24 cellular contexts compared by ENCODE assay signal in the genomic region with DNA sequence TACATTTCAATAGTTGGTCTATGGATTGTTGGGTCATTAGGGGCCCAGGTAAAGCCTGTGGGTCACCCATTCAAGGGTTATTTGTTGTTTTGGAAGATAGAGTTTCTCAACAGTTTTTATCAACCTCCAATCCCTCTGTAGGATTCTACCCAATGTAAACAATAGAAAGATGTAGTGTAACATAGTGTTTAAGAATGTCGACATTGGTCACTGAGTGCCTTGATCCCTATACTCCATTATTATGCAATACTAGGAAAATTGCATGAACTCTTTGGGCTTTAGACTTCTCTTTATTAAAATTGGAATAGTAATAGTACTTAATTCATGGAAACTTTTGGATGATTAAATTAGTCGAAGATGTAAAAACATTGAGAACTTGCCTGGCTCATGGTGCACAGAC.
DNase-seq lines count a peak whose midpoint lies in the region; ATAC-seq, FAIRE-seq and TF ChIP-seq lines count a peak whose summit lies in the region.
"Had no signal": no experiment of that assay in that cellular context is flagged by ENCODE, and none has a peak within 500 bp of the region (broad histone marks: within the 10 kb centered on the region; RNA-seq: fewer than 3 reads in every experiment).

No MANE protein-coding gene starts in this region.

- no peak overlapping the region for H2AFZ ChIP-seq in K562 (ENCODE audit: low read depth, low read length)
- H2AFZ ChIP-seq in HepG2 (ENCODE audit: low read length), result no peak overlapping the region
- H2AFZ ChIP-seq: GM23248 had no signal

- no peak overlapping the region for H3K9ac ChIP-seq in K562 (ENCODE audit: insufficient read depth in 1 of 2, low read depth in 2 of 2, low read length in 2 of 2)
- H3K9ac ChIP-seq in HepG2 (ENCODE audit: insufficient read depth, low read depth, low read length), result no peak overlapping the region
- no peak overlapping the region for H3K9ac ChIP-seq in mesendoderm (ENCODE audit: low read length)
- H3K9ac ChIP-seq: BLaER1, GM23248 had no signal

- H3K4me2 ChIP-seq in K562 (ENCODE audit: insufficient read depth, low read length), result no peak overlapping the region
- no peak overlapping the region for H3K4me2 ChIP-seq in HepG2 (ENCODE audit: low read depth, low read length)
- no peak overlapping the region for H3K4me2 ChIP-seq in mesendoderm (ENCODE audit: low read length)
- H3K4me2 ChIP-seq: BLaER1 had no signal

- H4K5ac ChIP-seq in mesendoderm (ENCODE audit: low read length), result no peak overlapping the region

- H2BK5ac ChIP-seq in mesendoderm (ENCODE audit: low read length), result no peak overlapping the region

- TF ChIP-seq CTCF in K562 (IDR thresholded peaks at IDR 0.05 in 2 of 3, conservative IDR thresholded peaks at IDR 0.05 in 1 of 3; ENCODE audit: insufficient read depth in 2 of 3, low read depth in 1 of 3, low read length in 3 of 3) (no peak), HepG2 (CRISPR knock-in tag; IDR thresholded peaks at IDR 0.05) (no peak)
- no peak for TF ChIP-seq CTCF in activated CD8-positive, alpha-beta T cell treated with anti-CD3 and anti-CD28 coated beads for 36 hours (IDR thresholded peaks at IDR 0.05)

- H3K9me3 ChIP-seq in HAP-1 (no peaks in the 10 kb centered on the region), K562 (replicated peaks; ENCODE audit: control insufficient read depth, insufficient read depth, low read depth, low read length) (no peaks in the 10 kb centered on the region), HepG2 (ENCODE audit: low read length) (no peaks in the 10 kb centered on the region; the same call in 1 of the 2 replicates)
- H3K9me3 ChIP-seq: BLaER1, Caco-2 had no signal

- 17% methylated on average over 2 of the region's 2 CpGs for WGBS in K562 (ENCODE audit: insufficient coverage, low coverage, missing lambda C conversion rate)
- WGBS in HepG2 (ENCODE audit: low lambda C conversion rate), result 2% methylated on average over 2 of the region's 2 CpGs
- no CpG with 5 or more reads among the region's 2 CpGs for WGBS in mesendoderm (ENCODE audit: extremely low coverage, insufficient coverage, low lambda C conversion rate)

- H3K9me3 Mint-ChIP-seq in activated CD8-positive, alpha-beta T cell treated with anti-CD3 and anti-CD28 coated beads for 36 hours, result no peaks in the 10 kb centered on the region
- H3K9me3 Mint-ChIP-seq in activated T-cell treated with anti-CD3 and anti-CD28 coated beads, Interleukin-2, amount 50 U/mL, for 72 hours, result no peaks in the 10 kb centered on the region
- H3K9me3 Mint-ChIP-seq: CD8-positive, alpha-beta T cell had no signal

- no peak overlapping the region for H4K8ac ChIP-seq in mesendoderm (ENCODE audit: low read depth, low read length)

- no peaks in the 10 kb centered on the region for H3K27me3 ChIP-seq in HAP-1 (ENCODE audit: low read depth)
- no peaks in the 10 kb centered on the region for H3K27me3 ChIP-seq in K562 (ENCODE audit: control insufficient read depth in 2 of 2, insufficient read depth in 2 of 2, low read length in 2 of 2)
- H3K27me3 ChIP-seq in HepG2 (ENCODE audit: control insufficient read depth in 1 of 2, insufficient read depth in 2 of 2, low read length in 2 of 2), result no peaks in the 10 kb centered on the region
- H3K27me3 ChIP-seq in mesendoderm (ENCODE audit: insufficient read depth, low read length, poor library complexity), result no peaks in the 10 kb centered on the region
- H3K27me3 ChIP-seq: BLaER1 had no signal

- POLR2A ChIA-PET in K562 (lab: Yijun Ruan, JAX), result no interaction called here
- POLR2A ChIA-PET in HepG2 (lab: Yijun Ruan, JAX), result no interaction called here
- POLR2A ChIA-PET in activated CD8-positive, alpha-beta T cell treated with anti-CD3 and anti-CD28 coated beads for 36 hours (lab: Charles Lee), result no interaction called here

- no peak overlapping the region for H2AK5ac ChIP-seq in mesendoderm (ENCODE audit: low read length)

- H2BK15ac ChIP-seq in mesendoderm (replicated peaks; ENCODE audit: low read depth), result peak overlapping the region; percentile 57

- no peaks in the 10 kb centered on the region for H4K20me1 ChIP-seq in K562 (replicated peaks; ENCODE audit: control insufficient read depth, insufficient read depth, low read length)
- no peaks in the 10 kb centered on the region for H4K20me1 ChIP-seq in HepG2 (ENCODE audit: insufficient read depth, low read length)
- H4K20me1 ChIP-seq: BLaER1 had no signal

- DNase-seq in HAP-1 (ENCODE audit: low spot score in 2 of 2), result peak; percentile 15 to 67
- no peak for DNase-seq in K562 (ENCODE audit: extremely low read depth in 1 of 4, low spot score in 3 of 4)
- DNase-seq in HepG2 (ENCODE audit: low spot score), result no peak
- DNase-seq in mesendoderm, result no peak
- DNase-seq in stimulated activated naive CD4-positive, alpha-beta T cell (lab: John Stamatoyannopoulos, UW), result no peak
- no peak for DNase-seq in activated CD8-positive, alpha-beta T cell treated with anti-CD3 and anti-CD28 coated beads for 36 hours
- no peak for DNase-seq in activated T-cell treated with anti-CD3 and anti-CD28 coated beads, Interleukin-2, amount 50 U/mL, for 72 hours
- DNase-seq: Caco-2; CD4-positive, CD25-positive, alpha-beta regulatory T cell; CD8-positive, alpha-beta T cell; DMS153; DND-41; GM23248; H7 had no signal

- H3K36me3 ChIP-seq in HAP-1 (replicated peaks) (no peaks in the 10 kb centered on the region), K562 (ENCODE audit: control insufficient read depth, insufficient read depth, low read length) (no peaks in the 10 kb centered on the region), HepG2 (replicated peaks in 1 of 2; ENCODE audit: control insufficient read depth in 1 of 2, insufficient read depth in 2 of 2, low read length in 2 of 2) (no peaks in the 10 kb centered on the region), mesendoderm (ENCODE audit: control insufficient read depth, insufficient read depth, low read length) (no peaks in the 10 kb centered on the region)
- H3K36me3 ChIP-seq: BLaER1 had no signal

- ATAC-seq in K562 (no peak), HepG2 (no peak)
- ATAC-seq in activated CD8-positive, alpha-beta T cell treated with anti-CD3 and anti-CD28 coated beads for 36 hours, result no peak
- no peak for ATAC-seq in activated T-cell treated with anti-CD3 and anti-CD28 coated beads, Interleukin-2, amount 50 U/mL, for 72 hours (replicated peaks in 1 of 2)
- ATAC-seq: CD8-positive, alpha-beta T cell; HCT116 had no signal

- no peaks in the 10 kb centered on the region for H3K79me1 ChIP-seq in mesendoderm (ENCODE audit: low read length)

- BruUV-seq in K562 (replicated peaks; lab: Mats Ljungman, UMichigan) (no TSS peak), HepG2 (replicated peaks; lab: Mats Ljungman, UMichigan) (no TSS peak)

- H3K79me2 ChIP-seq in K562 (ENCODE audit: control insufficient read depth, insufficient read depth, low read length) (no peaks in the 10 kb centered on the region), HepG2 (ENCODE audit: insufficient read depth, low read length) (no peaks in the 10 kb centered on the region), mesendoderm (ENCODE audit: control insufficient read depth, insufficient read depth, low read length) (no peaks in the 10 kb centered on the region)

- H3K4me1 Mint-ChIP-seq in activated CD8-positive, alpha-beta T cell treated with anti-CD3 and anti-CD28 coated beads for 36 hours (ENCODE audit: low read depth), result no peaks in the 10 kb centered on the region
- no peaks in the 10 kb centered on the region for H3K4me1 Mint-ChIP-seq in activated T-cell treated with anti-CD3 and anti-CD28 coated beads, Interleukin-2, amount 50 U/mL, for 72 hours (ENCODE audit: low read depth)
- H3K4me1 Mint-ChIP-seq: B cell; CD4-positive, CD25-positive, alpha-beta regulatory T cell had no signal

- H3K4me3 Mint-ChIP-seq in activated CD8-positive, alpha-beta T cell treated with anti-CD3 and anti-CD28 coated beads for 36 hours, result no peak overlapping the region
- no peak overlapping the region for H3K4me3 Mint-ChIP-seq in activated T-cell treated with anti-CD3 and anti-CD28 coated beads, Interleukin-2, amount 50 U/mL, for 72 hours
- H3K4me3 Mint-ChIP-seq: B cell; CD4-positive, CD25-positive, alpha-beta regulatory T cell; CD8-positive, alpha-beta T cell had no signal

- no peak overlapping the region for H3K4ac ChIP-seq in mesendoderm (ENCODE audit: low read depth, low read length)

- H3K4me3 ChIP-seq in HAP-1, result no peak overlapping the region
- no peak overlapping the region for H3K4me3 ChIP-seq in K562
- H3K4me3 ChIP-seq in HepG2 (replicated peaks in 1 of 3; ENCODE audit: insufficient read depth in 1 of 3, low read depth in 2 of 3, low read length in 3 of 3), result no peak overlapping the region
- no peak overlapping the region for H3K4me3 ChIP-seq in mesendoderm (ENCODE audit: low read length)
- H3K4me3 ChIP-seq: BLaER1, GM23248 had no signal

- no peak overlapping the region for H3K27ac Mint-ChIP-seq in activated CD8-positive, alpha-beta T cell treated with anti-CD3 and anti-CD28 coated beads for 36 hours
- no peak overlapping the region for H3K27ac Mint-ChIP-seq in activated T-cell treated with anti-CD3 and anti-CD28 coated beads, Interleukin-2, amount 50 U/mL, for 72 hours
- H3K27ac Mint-ChIP-seq: B cell; CD4-positive, CD25-positive, alpha-beta regulatory T cell; CD8-positive, alpha-beta T cell had no signal

- peaks cover 5% of the 10 kb centered on the region for H3K27me3 Mint-ChIP-seq in activated CD8-positive, alpha-beta T cell treated with anti-CD3 and anti-CD28 coated beads for 36 hours
- H3K27me3 Mint-ChIP-seq in activated T-cell treated with anti-CD3 and anti-CD28 coated beads, Interleukin-2, amount 50 U/mL, for 72 hours (ENCODE audit: low read depth), result no peaks in the 10 kb centered on the region
- H3K27me3 Mint-ChIP-seq: B cell; CD4-positive, CD25-positive, alpha-beta regulatory T cell had no signal

- no peak overlapping the region for H3K23ac ChIP-seq in mesendoderm (ENCODE audit: low read length)

- CTCF ChIA-PET in K562 (lab: Yijun Ruan, JAX; ENCODE audit: low intra/inter-chr PET ratio), result no interaction called here
- CTCF ChIA-PET in HepG2 (lab: Yijun Ruan, JAX; ENCODE audit: low intra/inter-chr PET ratio, low total read pairs), result no interaction called here
- CTCF ChIA-PET in activated CD8-positive, alpha-beta T cell treated with anti-CD3 and anti-CD28 coated beads for 36 hours (lab: Charles Lee), result no interaction called here

- H3K27ac ChIP-seq in K562 (ENCODE audit: extremely low read depth, low read depth, low read length) (no peak overlapping the region), HepG2 (ENCODE audit: extremely low read length, insufficient read depth, low read length) (no peak overlapping the region), mesendoderm (ENCODE audit: low read depth, low read length) (no peak overlapping the region)
- H3K27ac ChIP-seq: 22Rv1, BLaER1, C4-2B, GM23248 had no signal

- H3K56ac ChIP-seq in mesendoderm (ENCODE audit: low read length), result no peak overlapping the region

- FAIRE-seq in K562 (lab: Jason Lieb, UNC) (no peak), HepG2 (lab: Jason Lieb, UNC) (no peak)
- FAIRE-seq: A204.1, G401.6, GM12892, GM19239, H1 had no signal

- H2BK120ac ChIP-seq in mesendoderm (ENCODE audit: low read depth, low read length), result no peak overlapping the region

- H3K4me1 ChIP-seq in HAP-1 (peaks cover 12% of the 10 kb centered on the region), K562 (replicated peaks in 1 of 2; ENCODE audit: control insufficient read depth in 2 of 2, insufficient read depth in 2 of 2, low read length in 2 of 2) (no peaks in the 10 kb centered on the region), HepG2 (ENCODE audit: insufficient read depth, low read length) (no peaks in the 10 kb centered on the region), mesendoderm (ENCODE audit: control insufficient read depth, low read depth, low read length) (no peaks in the 10 kb centered on the region)
- H3K4me1 ChIP-seq: BLaER1 had no signal

- TF ChIP-seq POLR2A in K562 (conservative IDR thresholded peaks at IDR 0.05) (no peak), HepG2 (IDR thresholded peaks at IDR 0.05; ENCODE audit: insufficient read depth in 1 of 2, low read depth in 2 of 2, low read length in 2 of 2) (no peak)

- intact Hi-C loops in K562 (cut with micrococcal nuclease), result no loop called here
- intact Hi-C loops in HepG2 (cut with micrococcal nuclease; ENCODE audit: unreplicated experiment), result no loop called here
- intact Hi-C loops in activated CD8-positive, alpha-beta T cell treated with anti-CD3 and anti-CD28 coated beads for 36 hours (cut with micrococcal nuclease), result no loop called here

- in situ Hi-C loops in HAP-1 (cut with MboI; ENCODE audit: low sequenced_read_pairs) (no loop called here), K562 (cut with MboI) (no loop called here), HepG2 (cut with HindIII; ENCODE audit: extremely low pct_ligation_motif_present, low pct_unique_long_range_greater_than_20kb) (no loop called here)

- H3K9me1 ChIP-seq in K562 (ENCODE audit: control insufficient read depth, insufficient read depth, low read length), result no peaks in the 10 kb centered on the region

- no peak for TF ChIP-seq RAD21 in K562 (CRISPR knock-in tag; conservative IDR thresholded peaks at IDR 0.05 in 1 of 2, IDR thresholded peaks at IDR 0.05 in 1 of 2)
- TF ChIP-seq RAD21 in HepG2 (CRISPR knock-in tag; IDR thresholded peaks at IDR 0.05), result no peak

- TF ChIP-seq EP300 in K562 (IDR thresholded peaks at IDR 0.05; ENCODE audit: low read length) (no peak), HepG2 (IDR thresholded peaks at IDR 0.05; ENCODE audit: low read depth in 2 of 2, low read length in 2 of 2) (no peak), HepG2 (CRISPR knock-in tag; IDR thresholded peaks at IDR 0.05; ENCODE audit: borderline replicate concordance) (no peak)

- no peaks in the 10 kb centered on the region for H3K36me3 Mint-ChIP-seq in activated CD8-positive, alpha-beta T cell treated with anti-CD3 and anti-CD28 coated beads for 36 hours (ENCODE audit: low read depth)
- H3K36me3 Mint-ChIP-seq in activated T-cell treated with anti-CD3 and anti-CD28 coated beads, Interleukin-2, amount 50 U/mL, for 72 hours (ENCODE audit: insufficient read depth in 2 of 2), result no peaks in the 10 kb centered on the region
- H3K36me3 Mint-ChIP-seq: CD4-positive, CD25-positive, alpha-beta regulatory T cell; CD8-positive, alpha-beta T cell had no signal

- no peak overlapping the region for H3K18ac ChIP-seq in mesendoderm (ENCODE audit: low read length)

Comparison
In these comparisons a context has a peak if more than half of its experiments do, and no peak if none do; other contexts are left out.
1. DNase-seq: peak in HAP-1 (2 of 2); none in K562 (0 of 4), HepG2 (single experiment), mesendoderm (single experiment), stimulated activated naive CD4-positive, alpha-beta T cell (0 of 6), activated CD8-positive, alpha-beta T cell treated with anti-CD3 and anti-CD28 coated beads for 36 hours (single experiment) and activated T-cell treated with anti-CD3 and anti-CD28 coated beads, Interleukin-2, amount 50 U/mL, for 72 hours (0 of 2).